ENCODE assay signal across 27 cellular contexts in the genomic region with DNA sequence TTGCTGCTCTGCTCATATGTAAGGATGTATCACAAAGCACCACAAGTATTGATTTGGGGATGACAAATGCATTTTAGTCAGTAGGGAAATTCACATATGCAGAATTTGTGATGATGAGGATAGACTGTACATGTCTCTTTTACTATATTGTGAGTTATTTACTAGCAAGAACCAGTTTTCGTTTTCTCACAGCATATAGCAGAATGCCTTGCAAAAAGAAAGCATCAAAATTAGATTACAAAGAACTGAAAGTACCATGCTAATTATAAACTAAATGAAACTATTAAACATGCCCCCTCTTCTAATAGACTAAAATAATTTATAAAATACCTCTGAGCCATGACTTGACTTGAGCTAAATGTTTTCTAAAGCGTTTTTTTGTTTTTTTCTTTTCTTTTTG. TPM values are rescaled to one million over a fixed set of nuclear protein-coding genes. Genes with fewer than 3 reads are reported as not detected.
"Had no signal": no experiment of that assay in that cellular context is flagged by ENCODE, and none has a peak within 500 bp of the region (broad histone marks: within the 10 kb centered on the region; RNA-seq: fewer than 3 reads in every experiment).

No MANE protein-coding gene starts in this region.

- H3K27me3 ChIP-seq: left lung, spleen, tibial nerve, uterus had no signal

- H3K4me1 Mint-ChIP-seq: stimulated activated memory B cell treated with anti-CD40 and anti-IgM and Interleukin-4, amounts not matched to agents 10 μg/mL and 1 μg/mL and 100 μg/mL, for 72 hours had no signal

- H3K36me3 Mint-ChIP-seq: naive thymus-derived CD8-positive, alpha-beta T cell; stimulated activated memory B cell treated with anti-CD40 and anti-IgM and Interleukin-4, amounts not matched to agents 10 μg/mL and 1 μg/mL and 100 μg/mL, for 72 hours; type B pancreatic cell had no signal

- H3K27ac ChIP-seq: left lung, lower lobe of right lung, pancreas, prostate gland, spleen, tibial nerve, uterus had no signal

- DNase-seq: kidney; left colon; left lung; lower lobe of right lung; mammary epithelial cell; mesenchymal stem cell; naive thymus-derived CD8-positive, alpha-beta T cell; nucleus accumbens; pancreas; posterior cingulate gyrus; retina; right cardiac atrium; small intestine; spleen; stimulated activated CD4-positive, alpha-beta T cell treated with anti-CD3 and anti-CD28 coated beads, Interleukin-4, amount 100 ng/mL, for 24 hours; stimulated activated naive CD4-positive, alpha-beta T cell treated with Interleukin-2 at 50 U/mL for 16 hours; stimulated activated naive CD8-positive, alpha-beta T cell treated with anti-CD3 and anti-CD28 coated beads, Interleukin-15, amount 100 ng/mL, for 72 hours; substantia nigra; uterus had no signal

- H3K4me3 ChIP-seq: left lung, lower lobe of right lung, pancreas, prostate gland, spleen, tibial nerve, uterus had no signal

- H3K9me3 Mint-ChIP-seq: nephron; neural crest cell; stimulated activated memory B cell treated with anti-CD40 and anti-IgM and Interleukin-4, amounts not matched to agents 10 μg/mL and 1 μg/mL and 100 μg/mL, for 72 hours; stimulated activated naive CD8-positive, alpha-beta T cell treated with anti-CD3 and anti-CD28 coated beads, Interleukin-15, amount 100 ng/mL, for 72 hours; type B pancreatic cell had no signal

- H3K4me1 ChIP-seq: lower lobe of right lung, pancreas, prostate gland, spleen, tibial nerve, uterus had no signal

- H3K9me3 ChIP-seq: left lung, lower lobe of right lung, pancreas, prostate gland, spleen, tibial nerve, uterus had no signal

- H3K4me3 Mint-ChIP-seq: naive thymus-derived CD8-positive, alpha-beta T cell; nephron; neural crest cell; stimulated activated memory B cell treated with anti-CD40 and anti-IgM and Interleukin-4, amounts not matched to agents 10 μg/mL and 1 μg/mL and 100 μg/mL, for 72 hours; stimulated activated naive CD8-positive, alpha-beta T cell treated with anti-CD3 and anti-CD28 coated beads, Interleukin-15, amount 100 ng/mL, for 72 hours; type B pancreatic cell had no signal

- H3K27me3 Mint-ChIP-seq: naive thymus-derived CD8-positive, alpha-beta T cell; stimulated activated memory B cell treated with anti-CD40 and anti-IgM and Interleukin-4, amounts not matched to agents 10 μg/mL and 1 μg/mL and 100 μg/mL, for 72 hours; stimulated activated naive CD8-positive, alpha-beta T cell treated with anti-CD3 and anti-CD28 coated beads, Interleukin-15, amount 100 ng/mL, for 72 hours had no signal

- H3K36me3 ChIP-seq: lower lobe of right lung, pancreas, prostate gland, spleen, tibial nerve, uterus had no signal

- ATAC-seq: left colon; left lung; lower lobe of right lung; naive thymus-derived CD8-positive, alpha-beta T cell; pancreas; right cardiac atrium; sciatic nerve; stimulated activated memory B cell treated with anti-CD40 and anti-IgM and Interleukin-4, amounts not matched to agents 10 μg/mL and 1 μg/mL and 100 μg/mL, for 72 hours; stimulated activated naive CD8-positive, alpha-beta T cell treated with anti-CD3 and anti-CD28 coated beads, Interleukin-15, amount 100 ng/mL, for 72 hours had no signal

- FAIRE-seq: islet of Langerhans, kidney, pancreas, small intestine had no signal

- H3K27ac Mint-ChIP-seq: nephron; stimulated activated memory B cell treated with anti-CD40 and anti-IgM and Interleukin-4, amounts not matched to agents 10 μg/mL and 1 μg/mL and 100 μg/mL, for 72 hours; stimulated activated naive CD8-positive, alpha-beta T cell treated with anti-CD3 and anti-CD28 coated beads, Interleukin-15, amount 100 ng/mL, for 72 hours; type B pancreatic cell had no signal

RNA-seq across cellular contexts. Expression of gene TNIP3, which starts 20.1 kb away (rescaled TPM):
- total RNA-seq: mammary epithelial cell, neural crest cell, prostate gland, right cardiac atrium had no signal
